ENCODE assay signal across 9 cellular contexts in genomic region chr1:184037849-184038591, GRCh38. TPM values are rescaled to one million over a fixed set of nuclear protein-coding genes. Genes with fewer than 3 reads are reported as not detected.
A peak's percentile ranks its signal among the peaks of the same experiment; 100 is the strongest.
DNase-seq lines count a peak whose midpoint lies in the region; TF ChIP-seq lines count a peak whose summit lies in the region.
"Had no signal": no experiment of that assay in that cellular context is flagged by ENCODE, and none has a peak within 500 bp of the region (broad histone marks: within the 10 kb centered on the region; RNA-seq: fewer than 3 reads in every experiment).

No MANE protein-coding gene starts in this region.

- H3K9me3 ChIP-seq in BLaER1 (no peaks in the 10 kb centered on the region), HUES6 (ENCODE audit: control insufficient read depth, insufficient read depth, low read depth, low read length) (peaks cover 5% of the 10 kb centered on the region; the same call in 1 of the 2 replicates), duodenal mucosa (ENCODE audit: control insufficient read depth in 1 of 2, low read length in 2 of 2) (no peaks in the 10 kb centered on the region), neural progenitor cell (ENCODE audit: low read depth) (no peaks in the 10 kb centered on the region)

- H3K4me3 Mint-ChIP-seq in neural progenitor cell = peak overlapping the region; percentile 82

- H4K20me1 ChIP-seq in BLaER1 (peaks cover 20% of the 10 kb centered on the region), neural progenitor cell (ENCODE audit: low read depth) (no peaks in the 10 kb centered on the region)

- peaks cover 24% of the 10 kb centered on the region for H3F3A ChIP-seq in neural progenitor cell (ENCODE audit: low read depth)

- TF ChIP-seq CTCF in neural progenitor cell (IDR thresholded peaks at IDR 0.05) = no peak

- H3K9ac ChIP-seq in BLaER1 = no peak overlapping the region
- H3K9ac ChIP-seq in HUES6 (ENCODE audit: low read length) = no peak overlapping the region
- H3K9ac ChIP-seq in duodenal mucosa (ENCODE audit: low read depth in 1 of 2, low read length in 2 of 2) = no peak overlapping the region
- H3K9ac ChIP-seq in neural progenitor cell = no peak overlapping the region

- no peaks in the 10 kb centered on the region for H3K79me2 ChIP-seq in neural progenitor cell (ENCODE audit: low read depth)

- H3K27ac ChIP-seq in BLaER1 (no peak overlapping the region), HUES6 (ENCODE audit: low read depth, low read length) (no peak overlapping the region), duodenal mucosa (ENCODE audit: low read depth, low read length) (no peak overlapping the region), neural progenitor cell (no peak overlapping the region)
- H3K27ac ChIP-seq: foreskin keratinocyte had no signal

- H3K27ac Mint-ChIP-seq in neural progenitor cell = peak overlapping the region; percentile 48

- peaks cover 17% of the 10 kb centered on the region for H3K4me1 ChIP-seq in BLaER1
- H3K4me1 ChIP-seq in HUES6 (ENCODE audit: control insufficient read depth, insufficient read depth, low read length) = peaks cover 4% of the 10 kb centered on the region; the same call in 1 of the 2 replicates
- peaks cover 4 to 14% of the 10 kb centered on the region in 2 donors for H3K4me1 ChIP-seq in duodenal mucosa (ENCODE audit: control insufficient read depth in 1 of 2, insufficient read depth in 2 of 2, low read length in 2 of 2)
- peaks cover 10% of the 10 kb centered on the region for H3K4me1 ChIP-seq in neural progenitor cell
- H3K4me1 ChIP-seq: foreskin keratinocyte had no signal

- H3K27me3 ChIP-seq in BLaER1 (peaks cover 58% of the 10 kb centered on the region), HUES6 (ENCODE audit: control insufficient read depth, insufficient read depth, low read length) (peaks cover 67% of the 10 kb centered on the region), duodenal mucosa (ENCODE audit: control insufficient read depth in 1 of 2, insufficient read depth in 2 of 2, low read length in 2 of 2) (peaks cover 18 to 33% of the 10 kb centered on the region in 2 donors), neural progenitor cell (peaks cover 72% of the 10 kb centered on the region)

- H3K4me2 ChIP-seq in BLaER1 (peak overlapping the region; percentile 99), neural progenitor cell (peak overlapping the region; percentile 97)

- peak overlapping the region; percentile 70; the same call in 1 of the 2 replicates for H3K4me3 ChIP-seq in BLaER1
- H3K4me3 ChIP-seq in HUES6 (ENCODE audit: low read depth, low read length) = peak overlapping the region; percentile 68
- H3K4me3 ChIP-seq in duodenal mucosa (ENCODE audit: low read depth in 1 of 2, low read length in 2 of 2) = peak overlapping the region; percentile 60 to 76
- peak overlapping the region; percentile 66 for H3K4me3 ChIP-seq in neural progenitor cell

- peak overlapping the region; percentile 99 for H2AFZ ChIP-seq in neural progenitor cell (replicated peaks)

- no peaks in the 10 kb centered on the region for H3K9me3 Mint-ChIP-seq in neural progenitor cell

- peaks cover 3% of the 10 kb centered on the region for H3K27me3 Mint-ChIP-seq in neural progenitor cell (ENCODE audit: insufficient read depth, low read depth)

- DNase-seq in neural progenitor cell (ENCODE audit: low spot score) (no peak), inferior parietal cortex (ENCODE audit: extremely low spot score) (no peak), NCI-H524 (lab: John Stamatoyannopoulos, UW) (no peak)
- DNase-seq in stimulated activated CD4-positive, alpha-beta T cell treated with anti-CD3 and anti-CD28 coated beads, Interleukin-15, amount 100 ng/mL, for 24 hours = no peak
- no peak for DNase-seq in NK-92 treated with Interleukin-12 subunit alpha and Interleukin-12 subunit beta, amount 100 ng/mL, for 24 hours (lab: John Stamatoyannopoulos, UW)

- H3K36me3 Mint-ChIP-seq in neural progenitor cell = no peaks in the 10 kb centered on the region

- H3K4me1 Mint-ChIP-seq in neural progenitor cell = peaks cover 41% of the 10 kb centered on the region

- H3K36me3 ChIP-seq in BLaER1 = no peaks in the 10 kb centered on the region
- no peaks in the 10 kb centered on the region for H3K36me3 ChIP-seq in HUES6 (ENCODE audit: control insufficient read depth, insufficient read depth, low read length)
- no peaks in the 10 kb centered on the region for H3K36me3 ChIP-seq in duodenal mucosa (ENCODE audit: control insufficient read depth in 1 of 2, insufficient read depth in 2 of 2, low read length in 2 of 2)
- no peaks in the 10 kb centered on the region for H3K36me3 ChIP-seq in neural progenitor cell

RNA-seq across cellular contexts. Expression of gene COLGALT2, which starts 0.5 kb away (rescaled TPM):
- 11.6 and 12.7 TPM in 2 replicates for total RNA-seq in neural progenitor cell (ENCODE audit: low replicate concordance)

RNA-seq across cellular contexts. Expression of gene TSEN15, which starts 13.5 kb away (rescaled TPM):
- 52.6 and 72.3 TPM in 2 replicates for total RNA-seq in neural progenitor cell (ENCODE audit: low replicate concordance)
